ENCODE assay signal across 9 cellular contexts in the genomic region with DNA sequence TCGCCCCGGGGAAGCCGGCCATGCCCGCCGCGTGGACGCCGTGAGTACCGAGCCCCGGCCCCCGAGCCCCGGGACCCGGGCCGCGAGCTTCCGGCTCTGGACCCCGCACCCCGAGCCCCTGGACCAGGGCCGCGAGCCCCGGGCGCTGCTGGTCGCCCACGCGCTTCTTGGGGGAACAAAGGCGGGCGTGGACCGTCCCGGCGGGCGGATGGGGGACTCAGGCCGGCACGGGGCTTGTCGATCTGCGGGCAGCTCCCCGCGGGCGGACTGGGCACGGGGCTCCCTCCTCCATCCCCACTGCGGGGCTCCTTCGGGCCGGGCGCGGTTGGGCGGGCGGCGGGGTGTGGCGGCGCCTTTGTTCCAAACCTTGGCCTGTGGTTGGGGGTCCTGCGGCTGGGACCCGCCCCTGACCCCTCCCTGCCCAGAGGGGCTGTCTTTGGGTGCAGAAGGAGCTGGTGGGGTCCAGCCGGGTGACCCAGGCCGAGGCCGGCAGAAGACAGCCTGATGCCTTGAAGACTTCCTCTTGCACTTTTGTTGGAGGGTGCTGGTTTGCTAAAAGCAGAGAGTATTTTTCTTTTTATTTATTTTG. TPM values are rescaled to one million over a fixed set of nuclear protein-coding genes. Genes with fewer than 3 reads are reported as not detected.
DNase-seq lines count a peak whose midpoint lies in the region; TF ChIP-seq lines count a peak whose summit lies in the region.
"Had no signal": no experiment of that assay in that cellular context is flagged by ENCODE, and none has a peak within 500 bp of the region (broad histone marks: within the 10 kb centered on the region; RNA-seq: fewer than 3 reads in every experiment).

No MANE protein-coding gene starts in this region.

- peak overlapping the region; percentile 7 for H3K4me3 Mint-ChIP-seq in activated T-helper 1 cell treated with anti-CD3 and anti-CD28 coated beads, Interleukin-12 subunit alpha, Interleukin-12 subunit beta, Interleukin-2, Interleukin-4 antibody, amounts not matched to agents 30 ng/mL and 10 ng/mL and 1 ng/mL, durations not matched to agents 14 hours and 24 hours and 36 hours

- peaks cover 32% of the 10 kb centered on the region for H3K36me3 Mint-ChIP-seq in activated T-helper 1 cell treated with anti-CD3 and anti-CD28 coated beads, Interleukin-12 subunit alpha, Interleukin-12 subunit beta, Interleukin-2, Interleukin-4 antibody, amounts not matched to agents 30 ng/mL and 10 ng/mL and 1 ng/mL, durations not matched to agents 14 hours and 24 hours and 36 hours (ENCODE audit: low read depth)

- H3K4me1 ChIP-seq in suprapubic skin: peaks cover 48% of the 10 kb centered on the region

- H3K4me1 Mint-ChIP-seq in activated T-helper 1 cell treated with anti-CD3 and anti-CD28 coated beads, Interleukin-12 subunit alpha, Interleukin-12 subunit beta, Interleukin-2, Interleukin-4 antibody, amounts not matched to agents 30 ng/mL and 10 ng/mL and 1 ng/mL, durations not matched to agents 14 hours and 24 hours and 36 hours (ENCODE audit: low read depth): peaks cover 54% of the 10 kb centered on the region

- intact Hi-C loops in activated T-helper 1 cell treated with anti-CD3 and anti-CD28 coated beads, Interleukin-12 subunit alpha, Interleukin-12 subunit beta, Interleukin-2, Interleukin-4 antibody, amounts not matched to agents 30 ng/mL and 10 ng/mL and 1 ng/mL, durations not matched to agents 14 hours and 24 hours and 36 hours (cut with micrococcal nuclease): no loop called here

- no peak overlapping the region for H3K27ac Mint-ChIP-seq in activated T-helper 1 cell treated with anti-CD3 and anti-CD28 coated beads, Interleukin-12 subunit alpha, Interleukin-12 subunit beta, Interleukin-2, Interleukin-4 antibody, amounts not matched to agents 30 ng/mL and 10 ng/mL and 1 ng/mL, durations not matched to agents 14 hours and 24 hours and 36 hours

- TF ChIP-seq CTCF in suprapubic skin (IDR thresholded peaks at IDR 0.05) (no peak), GM13977 (IDR thresholded peaks at IDR 0.05; ENCODE audit: extremely low read depth, insufficient read depth, missing control alignments) (no peak)

- H3K9me3 ChIP-seq in iPS-18c (ENCODE audit: control insufficient read depth, insufficient read depth, low read length) (no peaks in the 10 kb centered on the region), suprapubic skin (no peaks in the 10 kb centered on the region)

- 11% methylated on average over 15 of the region's 54 CpGs for WGBS in suprapubic skin

- TF ChIP-seq EP300 in suprapubic skin (IDR thresholded peaks at IDR 0.05): no peak

- H3K27me3 ChIP-seq in suprapubic skin: no peaks in the 10 kb centered on the region

- in situ Hi-C loops in GM13977 (cut with MboI; ENCODE audit: low pct_unique_long_range_greater_than_20kb, low sequenced_read_pairs, unreplicated experiment) (no loop called here), KBM-7 (cut with MboI; ENCODE audit: low pct_unique_long_range_greater_than_20kb, low sequenced_read_pairs) (no loop called here)

- H3K27ac ChIP-seq in suprapubic skin: peak overlapping the region; percentile 59

- DNase-seq in NCI-H2227 (lab: John Stamatoyannopoulos, UW; ENCODE audit: unreplicated experiment) (peak; percentile 37), NCI-H2227 treated with DMSO at 0.1 percent for 48 hours (lab: John Stamatoyannopoulos, UW) (no peak), suprapubic skin (ENCODE audit: low spot score in 2 of 2) (no peak), GM13977 (ENCODE audit: low spot score) (no peak), KBM-7 (no peak)
- DNase-seq in activated T-helper 1 cell treated with anti-CD3 and anti-CD28 coated beads, Interleukin-12 subunit alpha, Interleukin-12 subunit beta, Interleukin-2, Interleukin-4 antibody, amounts not matched to agents 30 ng/mL and 10 ng/mL and 1 ng/mL, durations not matched to agents 14 hours and 24 hours and 36 hours (ENCODE audit: low spot score): no peak
- DNase-seq in stimulated activated CD4-positive, alpha-beta T cell treated with anti-CD3 and anti-CD28 coated beads, Interleukin-2, amount 100 ng/mL, for 24 hours: no peak
- DNase-seq: DND-41 had no signal

- no peaks in the 10 kb centered on the region for H3K27me3 Mint-ChIP-seq in activated T-helper 1 cell treated with anti-CD3 and anti-CD28 coated beads, Interleukin-12 subunit alpha, Interleukin-12 subunit beta, Interleukin-2, Interleukin-4 antibody, amounts not matched to agents 30 ng/mL and 10 ng/mL and 1 ng/mL, durations not matched to agents 14 hours and 24 hours and 36 hours (ENCODE audit: insufficient read depth)

- TF ChIP-seq POLR2A in suprapubic skin (IDR thresholded peaks at IDR 0.05): no peak

- H3K4me3 ChIP-seq in iPS-18c (ENCODE audit: insufficient read depth, low read depth, low read length) (peak overlapping the region; percentile 72), suprapubic skin (peak overlapping the region; percentile 69)

- no peaks in the 10 kb centered on the region for H3K9me3 Mint-ChIP-seq in activated T-helper 1 cell treated with anti-CD3 and anti-CD28 coated beads, Interleukin-12 subunit alpha, Interleukin-12 subunit beta, Interleukin-2, Interleukin-4 antibody, amounts not matched to agents 30 ng/mL and 10 ng/mL and 1 ng/mL, durations not matched to agents 14 hours and 24 hours and 36 hours

- H3K36me3 ChIP-seq in suprapubic skin: peaks cover 41% of the 10 kb centered on the region

RNA-seq across cellular contexts. Expression of gene ADD1, which starts 25.2 kb away (rescaled TPM):
- total RNA-seq in activated T-helper 1 cell treated with anti-CD3 and anti-CD28 coated beads, Interleukin-12 subunit alpha, Interleukin-12 subunit beta, Interleukin-2, Interleukin-4 antibody, amounts not matched to agents 30 ng/mL and 10 ng/mL and 1 ng/mL, durations not matched to agents 14 hours and 24 hours and 36 hours: 200 and 203 TPM in 2 replicates
- total RNA-seq in suprapubic skin: 100 to 1,000 TPM; 122 to 299 (median 196) TPM

RNA-seq across cellular contexts. Expression of gene SH3BP2, which starts 25.6 kb away (rescaled TPM):
- total RNA-seq in activated T-helper 1 cell treated with anti-CD3 and anti-CD28 coated beads, Interleukin-12 subunit alpha, Interleukin-12 subunit beta, Interleukin-2, Interleukin-4 antibody, amounts not matched to agents 30 ng/mL and 10 ng/mL and 1 ng/mL, durations not matched to agents 14 hours and 24 hours and 36 hours: 96.7 and 99.7 TPM in 2 replicates
- total RNA-seq in suprapubic skin: 100 to 1,000 TPM; 116 to 709 (median 162) TPM
